25 cellular contexts compared by ENCODE assay signal in the genomic region with DNA sequence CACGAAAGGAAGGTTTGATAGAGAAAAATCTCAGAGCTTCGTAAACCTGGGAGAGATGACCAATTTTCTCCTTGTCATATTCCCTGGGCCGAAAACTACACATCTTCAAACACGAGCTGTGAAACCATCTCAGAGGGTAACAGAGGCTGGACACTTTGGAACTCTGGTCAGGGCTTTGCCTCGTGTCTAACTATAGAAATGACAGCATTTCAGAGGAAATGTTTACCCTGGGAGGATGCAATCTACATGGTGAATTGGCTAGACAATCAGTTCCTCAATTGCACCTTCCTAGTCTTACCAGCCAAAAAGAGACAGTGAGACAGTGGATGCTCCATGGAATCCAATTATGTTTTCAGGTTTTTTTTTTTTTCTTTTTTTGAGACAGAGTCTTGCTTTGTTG.
"Had no signal": no experiment of that assay in that cellular context is flagged by ENCODE, and none has a peak within 500 bp of the region (broad histone marks: within the 10 kb centered on the region; RNA-seq: fewer than 3 reads in every experiment).

No MANE protein-coding gene starts in this region.

- H3K4me3 Mint-ChIP-seq: dendritic cell treated with granulocyte-macrophage colony-stimulating factor and Interleukin-4, amounts not matched to agents 40 ng/mL and 50 ng/mL, for 4 days; effector memory CD8-positive, alpha-beta T cell; endodermal cell had no signal

- H3K9me3 ChIP-seq: colonic mucosa, esophagus muscularis mucosa, esophagus squamous epithelium, gastrocnemius medialis, gastroesophageal sphincter had no signal

- H3K79me2 ChIP-seq: hepatocyte had no signal

- DNase-seq: colonic mucosa; cortex of kidney; dermis blood vessel endothelial cell; dorsolateral prefrontal cortex; effector CD4-positive, alpha-beta T cell; effector CD8-positive, alpha-beta T cell; effector memory CD4-positive, alpha-beta T cell; effector memory CD8-positive, alpha-beta T cell; endodermal cell; erythroblast; esophagus squamous epithelium; foreskin fibroblast; foreskin keratinocyte; foreskin melanocyte; gastrocnemius medialis; glutamatergic neuron; head of caudate nucleus; heart right ventricle had no signal

- H3K36me3 ChIP-seq: colonic mucosa, esophagus muscularis mucosa, esophagus squamous epithelium, gastrocnemius medialis, gastroesophageal sphincter, heart right ventricle had no signal

- H2AFZ ChIP-seq: hepatocyte had no signal

- H3K4me1 Mint-ChIP-seq: endodermal cell had no signal

- H3K4me2 ChIP-seq: hepatocyte had no signal

- H3K4me3 ChIP-seq: colonic mucosa, coronary artery, dorsolateral prefrontal cortex, esophagus muscularis mucosa, esophagus squamous epithelium, gastrocnemius medialis, gastroesophageal sphincter, heart right ventricle, hepatocyte had no signal

- H3K9me3 Mint-ChIP-seq: dendritic cell treated with granulocyte-macrophage colony-stimulating factor and Interleukin-4, amounts not matched to agents 40 ng/mL and 50 ng/mL, for 4 days; effector memory CD8-positive, alpha-beta T cell; endodermal cell had no signal

- H3K27me3 ChIP-seq: colonic mucosa, esophagus muscularis mucosa, esophagus squamous epithelium, foreskin keratinocyte, gastrocnemius medialis, gastroesophageal sphincter, heart right ventricle, hepatocyte had no signal

- H3K4me1 ChIP-seq: colonic mucosa, esophagus muscularis mucosa, esophagus squamous epithelium, foreskin keratinocyte, gastrocnemius medialis, gastroesophageal sphincter had no signal

- H3K27ac ChIP-seq: colonic mucosa, coronary artery, dorsolateral prefrontal cortex, epithelial cell of prostate, esophagus muscularis mucosa, esophagus squamous epithelium, foreskin keratinocyte, gastrocnemius medialis, gastroesophageal sphincter, heart right ventricle, hepatocyte had no signal

- ATAC-seq: effector memory CD8-positive, alpha-beta T cell; esophagus mucosa; foreskin keratinocyte; gastrocnemius medialis; gastroesophageal sphincter had no signal

- H3K27me3 Mint-ChIP-seq: dendritic cell treated with granulocyte-macrophage colony-stimulating factor and Interleukin-4, amounts not matched to agents 40 ng/mL and 50 ng/mL, for 4 days had no signal

- H3K27ac Mint-ChIP-seq: dendritic cell treated with granulocyte-macrophage colony-stimulating factor and Interleukin-4, amounts not matched to agents 40 ng/mL and 50 ng/mL, for 4 days; effector memory CD8-positive, alpha-beta T cell; endodermal cell had no signal
